ENCODE assay signal across 17 cellular contexts in genomic region chr4:16627999-16628398, GRCh38.
DNase-seq lines count a peak whose midpoint lies in the region; ATAC-seq and TF ChIP-seq lines count a peak whose summit lies in the region.
"Had no signal": no experiment of that assay in that cellular context is flagged by ENCODE, and none has a peak within 500 bp of the region (broad histone marks: within the 10 kb centered on the region; RNA-seq: fewer than 3 reads in every experiment).

No MANE protein-coding gene starts in this region.

- H2BK120ac ChIP-seq in trophoblast cell (ENCODE audit: insufficient read depth, low read length, poor library complexity) = no peak overlapping the region

- no peak overlapping the region for H2AFZ ChIP-seq in trophoblast cell (ENCODE audit: insufficient read depth, low read length, poor library complexity)
- H2AFZ ChIP-seq: PC-9 had no signal

- H2BK12ac ChIP-seq in trophoblast cell (ENCODE audit: low read length) = no peak overlapping the region

- H3K4me3 ChIP-seq in epithelial cell of proximal tubule (ENCODE audit: low read depth, low read length) (no peak overlapping the region), trophoblast cell (ENCODE audit: low read depth, low read length) (no peak overlapping the region)
- H3K4me3 ChIP-seq: lung, PC-9 had no signal

- H3K4me1 ChIP-seq in trophoblast cell (ENCODE audit: control insufficient read depth in 1 of 2, insufficient read depth in 2 of 2, low read length in 2 of 2) = peaks cover 2 to 3% of the 10 kb centered on the region in 2 experiments

- H3K36me3 ChIP-seq in trophoblast cell (ENCODE audit: control insufficient read depth in 1 of 2, insufficient read depth in 2 of 2, low read length in 2 of 2) = no peaks in the 10 kb centered on the region

- no CpG with 5 or more reads among the region's 6 CpGs for WGBS in trophoblast cell (ENCODE audit: extremely low coverage, insufficient coverage, insufficient read length)

- H3K79me2 ChIP-seq in trophoblast cell (ENCODE audit: control insufficient read depth, insufficient read depth, low read length, poor library complexity) = no peaks in the 10 kb centered on the region

- no peak overlapping the region for H3K4ac ChIP-seq in trophoblast cell (ENCODE audit: low read depth, low read length)

- DNase-seq in EH (ENCODE audit: low read depth) = peak; percentile 97
- peak; percentile 13 for DNase-seq in epithelial cell of proximal tubule (ENCODE audit: low read depth)
- DNase-seq in trophoblast cell = peak; percentile 17 to 88
- no peak for DNase-seq in GM10266 (ENCODE audit: extremely low spot score)
- DNase-seq in SIG-M5 (lab: John Stamatoyannopoulos, UW) = no peak
- DNase-seq in substantia nigra (lab: John Stamatoyannopoulos, UW) = no peak
- DNase-seq in SW480 (ENCODE audit: low spot score) = no peak
- DNase-seq: activated CD8-positive, alpha-beta T cell treated with anti-CD3 and anti-CD28 coated beads, Interleukin-2, amount 10 ng/mL, durations not matched to agents 7 days and 5 days; Karpas-422; occipital lobe; PC-9; stimulated activated CD4-positive, alpha-beta T cell treated with anti-CD3 and anti-CD28 coated beads, Interleukin-2, amount 100 ng/mL, for 24 hours; stimulated activated naive B cell treated with anti-CD40 and anti-IgM and Interleukin-4, amounts not matched to agents 10 μg/mL and 1 μg/mL and 100 μg/mL, for 72 hours; T-helper 2 cell had no signal

- H3K79me1 ChIP-seq in trophoblast cell (ENCODE audit: low read length) = no peaks in the 10 kb centered on the region

- no peak overlapping the region for H4K8ac ChIP-seq in trophoblast cell (ENCODE audit: low read depth, low read length)

- no peak overlapping the region for H3K23ac ChIP-seq in trophoblast cell (ENCODE audit: low read length)

- H4K91ac ChIP-seq in trophoblast cell (ENCODE audit: low read depth, low read length) = no peak overlapping the region

- no peak overlapping the region for H3K18ac ChIP-seq in trophoblast cell (ENCODE audit: low read length)

- H2AK5ac ChIP-seq in trophoblast cell (ENCODE audit: low read length) = no peak overlapping the region

- TF ChIP-seq CTCF in epithelial cell of proximal tubule (conservative IDR thresholded peaks at IDR 0.05; ENCODE audit: low read depth, low read length) = no peak
- no peak for TF ChIP-seq CTCF in GM10266 (IDR thresholded peaks at IDR 0.05; ENCODE audit: control insufficient read depth, insufficient read depth, low read depth, missing control alignments)

- H2BK5ac ChIP-seq in trophoblast cell (ENCODE audit: low read depth, low read length, poor library complexity) = no peak overlapping the region

- no peaks in the 10 kb centered on the region for H3K27me3 ChIP-seq in trophoblast cell (ENCODE audit: insufficient read depth, low read length)

- ATAC-seq in SK-N-SH treated with all-trans-retinoic acid at 6 μM for 48 hours = peak; percentile 91
- ATAC-seq: activated CD8-positive, alpha-beta T cell treated with anti-CD3 and anti-CD28 coated beads, Interleukin-2, amount 10 ng/mL, durations not matched to agents 7 days and 5 days; stimulated activated naive B cell treated with anti-CD40 and anti-IgM and Interleukin-4, amounts not matched to agents 10 μg/mL and 1 μg/mL and 100 μg/mL, for 72 hours had no signal

- no peak overlapping the region for H3K4me2 ChIP-seq in trophoblast cell (ENCODE audit: low read length)
- H3K4me2 ChIP-seq: PC-9 had no signal

- H3K27ac ChIP-seq in trophoblast cell (ENCODE audit: low read depth, low read length) = no peak overlapping the region
- H3K27ac ChIP-seq in substantia nigra (ENCODE audit: low read depth, low read length, poor library complexity, severe bottlenecking) = no peak overlapping the region
- H3K27ac ChIP-seq: C4-2B, PC-9 had no signal

- H3K14ac ChIP-seq in trophoblast cell (ENCODE audit: low read length) = no peak overlapping the region

- H3K9ac ChIP-seq in trophoblast cell (ENCODE audit: low read length) = no peak overlapping the region

- no peak overlapping the region for H4K12ac ChIP-seq in trophoblast cell (ENCODE audit: low read depth, low read length)

- H3K9me3 ChIP-seq in trophoblast cell (ENCODE audit: insufficient read depth, low read depth, low read length) = peaks cover 2% of the 10 kb centered on the region

TF ChIP-seq in SK-N-SH treated with all-trans-retinoic acid at 6 μM for 48 hours, 23 proteins besides CTCF, POLR2A, EP300 and RAD21:
- TF ChIP-seq CSDC2 (CRISPR knock-in tag; IDR thresholded peaks at IDR 0.05) (no peak), ZFP3 (CRISPR knock-in tag; IDR thresholded peaks at IDR 0.05) (no peak), RARB (CRISPR knock-in tag; IDR thresholded peaks at IDR 0.05) (no peak), ZNF70 (CRISPR knock-in tag; IDR thresholded peaks at IDR 0.05) (no peak), ZFP30 (CRISPR knock-in tag; IDR thresholded peaks at IDR 0.05) (no peak)
- TF ChIP-seq, protein P1, sequence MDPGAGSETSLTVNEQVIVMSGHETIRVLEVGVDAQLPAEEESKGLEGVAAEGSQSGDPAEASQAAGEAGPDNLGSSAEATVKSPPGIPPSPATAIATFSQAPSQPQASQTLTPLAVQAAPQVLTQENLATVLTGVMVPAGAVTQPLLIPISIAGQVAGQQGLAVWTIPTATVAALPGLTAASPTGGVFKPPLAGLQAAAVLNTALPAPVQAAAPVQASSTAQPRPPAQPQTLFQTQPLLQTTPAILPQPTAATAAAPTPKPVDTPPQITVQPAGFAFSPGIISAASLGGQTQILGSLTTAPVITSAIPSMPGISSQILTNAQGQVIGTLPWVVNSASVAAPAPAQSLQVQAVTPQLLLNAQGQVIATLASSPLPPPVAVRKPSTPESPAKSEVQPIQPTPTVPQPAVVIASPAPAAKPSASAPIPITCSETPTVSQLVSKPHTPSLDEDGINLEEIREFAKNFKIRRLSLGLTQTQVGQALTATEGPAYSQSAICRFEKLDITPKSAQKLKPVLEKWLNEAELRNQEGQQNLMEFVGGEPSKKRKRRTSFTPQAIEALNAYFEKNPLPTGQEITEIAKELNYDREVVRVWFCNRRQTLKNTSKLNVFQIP (CRISPR knock-in tag; IDR thresholded peaks at IDR 0.05; ENCODE audit: borderline replicate concordance, low read depth) = no peak
- TF ChIP-seq, protein P2, sequence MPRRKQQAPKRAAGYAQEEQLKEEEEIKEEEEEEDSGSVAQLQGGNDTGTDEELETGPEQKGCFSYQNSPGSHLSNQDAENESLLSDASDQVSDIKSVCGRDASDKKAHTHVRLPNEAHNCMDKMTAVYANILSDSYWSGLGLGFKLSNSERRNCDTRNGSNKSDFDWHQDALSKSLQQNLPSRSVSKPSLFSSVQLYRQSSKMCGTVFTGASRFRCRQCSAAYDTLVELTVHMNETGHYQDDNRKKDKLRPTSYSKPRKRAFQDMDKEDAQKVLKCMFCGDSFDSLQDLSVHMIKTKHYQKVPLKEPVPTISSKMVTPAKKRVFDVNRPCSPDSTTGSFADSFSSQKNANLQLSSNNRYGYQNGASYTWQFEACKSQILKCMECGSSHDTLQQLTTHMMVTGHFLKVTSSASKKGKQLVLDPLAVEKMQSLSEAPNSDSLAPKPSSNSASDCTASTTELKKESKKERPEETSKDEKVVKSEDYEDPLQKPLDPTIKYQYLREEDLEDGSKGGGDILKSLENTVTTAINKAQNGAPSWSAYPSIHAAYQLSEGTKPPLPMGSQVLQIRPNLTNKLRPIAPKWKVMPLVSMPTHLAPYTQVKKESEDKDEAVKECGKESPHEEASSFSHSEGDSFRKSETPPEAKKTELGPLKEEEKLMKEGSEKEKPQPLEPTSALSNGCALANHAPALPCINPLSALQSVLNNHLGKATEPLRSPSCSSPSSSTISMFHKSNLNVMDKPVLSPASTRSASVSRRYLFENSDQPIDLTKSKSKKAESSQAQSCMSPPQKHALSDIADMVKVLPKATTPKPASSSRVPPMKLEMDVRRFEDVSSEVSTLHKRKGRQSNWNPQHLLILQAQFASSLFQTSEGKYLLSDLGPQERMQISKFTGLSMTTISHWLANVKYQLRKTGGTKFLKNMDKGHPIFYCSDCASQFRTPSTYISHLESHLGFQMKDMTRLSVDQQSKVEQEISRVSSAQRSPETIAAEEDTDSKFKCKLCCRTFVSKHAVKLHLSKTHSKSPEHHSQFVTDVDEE (CRISPR knock-in tag; IDR thresholded peaks at IDR 0.05) = no peak
TF ChIP-seq in SK-N-SH treated with all-trans-retinoic acid at 6 μM for 48 hours: peak in this region for 0.

Comparison
In these comparisons a context has a peak if more than half of its experiments do, and no peak if none do; other contexts are left out.
1. DNase-seq: peak in EH (single experiment), epithelial cell of proximal tubule (single experiment) and trophoblast cell (2 of 2); none in GM10266 (single experiment), SIG-M5 (single experiment), substantia nigra (0 of 49) and SW480 (single experiment).